1 cellular context compared by ENCODE assay signal in the genomic region with DNA sequence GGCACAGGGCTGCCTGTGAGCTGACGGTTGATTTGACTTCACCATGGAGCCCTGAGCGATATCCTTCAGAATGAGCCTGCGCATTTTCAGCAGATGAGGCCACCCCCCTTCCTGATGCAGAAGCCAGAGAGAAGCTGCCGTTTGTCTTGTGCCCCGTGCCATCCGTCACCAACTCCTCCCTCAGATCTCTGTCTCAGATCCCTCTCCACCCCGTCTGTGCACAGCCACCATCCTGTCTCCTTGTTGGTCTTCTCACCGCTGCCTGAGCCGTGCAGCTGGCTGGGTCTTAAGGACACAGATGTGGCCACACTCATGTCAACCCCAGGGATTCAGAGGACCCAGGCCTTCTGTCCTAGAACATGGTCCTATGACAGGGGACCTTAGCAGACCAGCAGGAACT.
TF ChIP-seq lines count a peak whose summit lies in the region.

No MANE protein-coding gene starts in this region.

TF ChIP-seq in HepG2, 621 proteins besides CTCF, POLR2A, EP300 and RAD21 (continued from another document):
- TF ChIP-seq NR2C2 (CRISPR knock-in tag; IDR thresholded peaks at IDR 0.05; ENCODE audit: borderline replicate concordance) (no peak), HNRNPK (IDR thresholded peaks at IDR 0.05; ENCODE audit: low read depth, low read length, poor library complexity, severe bottlenecking) (no peak), TOE1 (CRISPR knock-in tag; IDR thresholded peaks at IDR 0.05) (no peak)
